Comparison of ENCODE assay signal across 23 cellular contexts in the genomic region with DNA sequence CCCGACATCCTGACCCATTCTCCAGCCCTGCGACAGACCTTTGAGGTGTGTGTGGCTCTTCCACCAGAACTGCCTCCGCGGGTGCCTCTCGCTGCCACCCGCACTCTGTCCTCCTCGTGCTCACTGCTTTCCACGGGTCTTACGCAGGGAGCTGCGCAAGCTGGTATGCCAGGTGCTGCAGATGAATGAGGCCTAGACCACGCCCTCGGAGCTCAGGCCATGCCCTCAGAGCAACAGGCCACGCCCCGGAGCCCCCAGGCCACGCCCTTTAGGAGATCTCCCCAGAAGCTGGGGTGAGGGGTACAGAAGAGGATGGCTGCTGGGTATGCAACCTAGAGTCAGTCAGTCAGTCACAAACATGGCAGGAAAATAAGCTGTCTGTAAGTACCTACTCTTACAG.
A peak's percentile ranks its signal among the peaks of the same experiment; 100 is the strongest.
DNase-seq lines count a peak whose midpoint lies in the region; ATAC-seq and TF ChIP-seq lines count a peak whose summit lies in the region.
"Had no signal": no experiment of that assay in that cellular context is flagged by ENCODE, and none has a peak within 500 bp of the region (broad histone marks: within the 10 kb centered on the region; RNA-seq: fewer than 3 reads in every experiment).

No MANE protein-coding gene starts in this region.

- no peak for ATAC-seq in HG03175 (IDR thresholded peaks at IDR 0.05; ENCODE audit: unreplicated experiment)
- ATAC-seq in GM21447 (IDR thresholded peaks at IDR 0.05; ENCODE audit: unreplicated experiment), result no peak
- ATAC-seq: heart right ventricle; left colon; stimulated activated effector memory CD8-positive, alpha-beta T cell treated with anti-CD3 and anti-CD28 coated beads, Interleukin-12 subunit alpha, Interleukin-12 subunit beta, amount 100 ng/mL, for 72 hours had no signal

- no peaks in the 10 kb centered on the region for H3K4me1 ChIP-seq in osteoblast (ENCODE audit: insufficient read depth, low read length)
- H3K4me1 ChIP-seq: heart right ventricle, suprapubic skin, vagina had no signal

- H3K27me3 ChIP-seq in osteoblast (ENCODE audit: insufficient read depth, low read length), result no peaks in the 10 kb centered on the region
- H3K27me3 ChIP-seq: neutrophil, suprapubic skin, vagina had no signal

- no peak for TF ChIP-seq CTCF in osteoblast (IDR thresholded peaks at IDR 0.05; ENCODE audit: extremely low read depth, low read depth, low read length)

- H3K9me3 ChIP-seq in osteoblast (ENCODE audit: low read depth, low read length), result peaks cover 7% of the 10 kb centered on the region
- H3K9me3 ChIP-seq: neutrophil, suprapubic skin, vagina had no signal

- no peaks in the 10 kb centered on the region for H4K20me1 ChIP-seq in osteoblast (ENCODE audit: insufficient read depth, low read length)

- H3K36me3 ChIP-seq in osteoblast (ENCODE audit: insufficient read depth, low read length), result no peaks in the 10 kb centered on the region
- H3K36me3 ChIP-seq: heart right ventricle, neutrophil, suprapubic skin, vagina had no signal

- H3K4me3 ChIP-seq in osteoblast (ENCODE audit: insufficient read depth, low read length), result no peak overlapping the region
- H3K4me3 ChIP-seq: heart right ventricle, PC-9, suprapubic skin, vagina had no signal

- H3K79me2 ChIP-seq in osteoblast (ENCODE audit: insufficient read depth, low read length), result no peaks in the 10 kb centered on the region

- no peak overlapping the region for H3K27ac ChIP-seq in osteoblast (ENCODE audit: low read depth, low read length)
- H3K27ac ChIP-seq: epithelial cell of prostate, heart right ventricle, neutrophil, PC-9, suprapubic skin, vagina had no signal

- peak; percentile 90 for DNase-seq in NCI-H1105 (lab: John Stamatoyannopoulos, UW)
- peak; percentile 54 for DNase-seq in NCI-H2107 (lab: John Stamatoyannopoulos, UW)
- DNase-seq in NCI-H774 (lab: John Stamatoyannopoulos, UW), result peak; percentile 75
- DNase-seq in LoVo (ENCODE audit: low spot score), result no peak
- no peak for DNase-seq in osteoblast (ENCODE audit: insufficient read length, low spot score, missing footprints)
- DNase-seq: activated CD4-positive, alpha-beta T cell treated with anti-CD3 and anti-CD28 coated beads, Interleukin-2, amount 10 ng/mL, durations not matched to agents 24 days and 14 days; CD4-positive, alpha-beta memory T cell; cerebellar nuclear complex; heart right ventricle; Kasumi-1; left colon; NCI-H1048; NCI-H524 treated with DMSO at 0.1 percent for 48 hours; PC-9; small intestine; stimulated activated CD4-positive, alpha-beta T cell treated with anti-CD3 and anti-CD28 coated beads, Interleukin-2, amount 100 ng/mL, for 24 hours had no signal

- no peak overlapping the region for H3K4me2 ChIP-seq in osteoblast (ENCODE audit: insufficient read depth, low read length)
- H3K4me2 ChIP-seq: PC-9 had no signal

- no peak overlapping the region for H2AFZ ChIP-seq in osteoblast (ENCODE audit: low read length)
- H2AFZ ChIP-seq: PC-9 had no signal

Comparison
In these comparisons a context has a peak if more than half of its experiments do, and no peak if none do; other contexts are left out.
1. DNase-seq: peak in NCI-H1105 (single experiment), NCI-H2107 (single experiment) and NCI-H774 (single experiment); none in LoVo (single experiment) and osteoblast (single experiment).